ENCODE assay signal across 1 cellular context in genomic region chr3:138174421-138175122, GRCh38.
TF ChIP-seq lines count a peak whose summit lies in the region.

TSS of gene DBR1 (minus strand) at chr3:138174921. CDS start at chr3:138174795, 126 bp downstream.

TF ChIP-seq in HEK293, 187 proteins besides CTCF, POLR2A, EP300 and RAD21 (continued from another document and continues in another):
- TF ChIP-seq ZNF248 (tag by site-specific recombination; IDR thresholded peaks at IDR 0.05) (no peak), OSR2 (tag by site-specific recombination; IDR thresholded peaks at IDR 0.05) (no peak), ZFP69B (tag by site-specific recombination; IDR thresholded peaks at IDR 0.05) (peak; percentile 42; the same call in 1 of the 2 replicates), SALL2 (tag by site-specific recombination; IDR thresholded peaks at IDR 0.05; ENCODE audit: borderline replicate concordance) (no peak), ZNF48 (tag by site-specific recombination; IDR thresholded peaks at IDR 0.05) (no peak), ZNF138 (tag by site-specific recombination; IDR thresholded peaks at IDR 0.05; ENCODE audit: borderline replicate concordance) (no peak), HIC1 (tag by site-specific recombination; IDR thresholded peaks at IDR 0.05) (peak; percentile 53; the same call in 1 of the 2 replicates), ZNF792 (tag by site-specific recombination; IDR thresholded peaks at IDR 0.05) (no peak; the same call in 1 of the 2 replicates), ZNF148 (tag by site-specific recombination; IDR thresholded peaks at IDR 0.05; ENCODE audit: borderline replicate concordance) (no peak), ZNF560 (tag by site-specific recombination; IDR thresholded peaks at IDR 0.05; ENCODE audit: borderline replicate concordance) (no peak), KLF7 (tag by site-specific recombination; IDR thresholded peaks at IDR 0.05; ENCODE audit: borderline replicate concordance) (no peak), REST (tag by site-specific recombination; IDR thresholded peaks at IDR 0.05) (no peak), ZSCAN30 (tag by site-specific recombination; IDR thresholded peaks at IDR 0.05) (peak; percentile 59; the same call in 1 of the 2 replicates), ZNF280D (tag by site-specific recombination; IDR thresholded peaks at IDR 0.05) (no peak), ZNF692 (tag by site-specific recombination; IDR thresholded peaks at IDR 0.05) (0 out of 2 replicates have a peak, but pooled peaks have one; percentile 40), KLF16 (tag by site-specific recombination; IDR thresholded peaks at IDR 0.05) (peak; percentile 37; the same call in 1 of the 2 replicates), ZNF624 (tag by site-specific recombination; IDR thresholded peaks at IDR 0.05) (no peak), ZNF266 (tag by site-specific recombination; IDR thresholded peaks at IDR 0.05; ENCODE audit: low read depth) (no peak), ZNF23 (tag by site-specific recombination; IDR thresholded peaks at IDR 0.05; ENCODE audit: borderline replicate concordance) (no peak), ZBTB8A (tag by site-specific recombination; IDR thresholded peaks at IDR 0.05) (peak; percentile 36; the same call in 1 of the 2 replicates), AEBP2 (tag by site-specific recombination; IDR thresholded peaks at IDR 0.05; ENCODE audit: borderline replicate concordance) (no peak), ZNF366 (tag by site-specific recombination; conservative IDR thresholded peaks at IDR 0.05) (0 out of 2 replicates have a peak, but pooled peaks have one; percentile 14), ZFP3 (tag by site-specific recombination; IDR thresholded peaks at IDR 0.05; ENCODE audit: low read depth) (no peak), INSM2 (tag by site-specific recombination; IDR thresholded peaks at IDR 0.05) (no peak), ZNF501 (tag by site-specific recombination; IDR thresholded peaks at IDR 0.05) (0 out of 2 replicates have a peak, but pooled peaks have one; percentile 71), EGR2 (tag by site-specific recombination; IDR thresholded peaks at IDR 0.05; ENCODE audit: low read depth) (no peak), PRDM2 (tag by site-specific recombination; IDR thresholded peaks at IDR 0.05; ENCODE audit: borderline replicate concordance) (no peak), ZNF362 (tag by site-specific recombination; IDR thresholded peaks at IDR 0.05) (peak; percentile 91), ZBTB48 (tag by site-specific recombination; IDR thresholded peaks at IDR 0.05) (peak; percentile 16; the same call in 1 of the 2 replicates), ZNF600 (tag by site-specific recombination; IDR thresholded peaks at IDR 0.05) (peak; percentile 90)
